In the genomic region with DNA sequence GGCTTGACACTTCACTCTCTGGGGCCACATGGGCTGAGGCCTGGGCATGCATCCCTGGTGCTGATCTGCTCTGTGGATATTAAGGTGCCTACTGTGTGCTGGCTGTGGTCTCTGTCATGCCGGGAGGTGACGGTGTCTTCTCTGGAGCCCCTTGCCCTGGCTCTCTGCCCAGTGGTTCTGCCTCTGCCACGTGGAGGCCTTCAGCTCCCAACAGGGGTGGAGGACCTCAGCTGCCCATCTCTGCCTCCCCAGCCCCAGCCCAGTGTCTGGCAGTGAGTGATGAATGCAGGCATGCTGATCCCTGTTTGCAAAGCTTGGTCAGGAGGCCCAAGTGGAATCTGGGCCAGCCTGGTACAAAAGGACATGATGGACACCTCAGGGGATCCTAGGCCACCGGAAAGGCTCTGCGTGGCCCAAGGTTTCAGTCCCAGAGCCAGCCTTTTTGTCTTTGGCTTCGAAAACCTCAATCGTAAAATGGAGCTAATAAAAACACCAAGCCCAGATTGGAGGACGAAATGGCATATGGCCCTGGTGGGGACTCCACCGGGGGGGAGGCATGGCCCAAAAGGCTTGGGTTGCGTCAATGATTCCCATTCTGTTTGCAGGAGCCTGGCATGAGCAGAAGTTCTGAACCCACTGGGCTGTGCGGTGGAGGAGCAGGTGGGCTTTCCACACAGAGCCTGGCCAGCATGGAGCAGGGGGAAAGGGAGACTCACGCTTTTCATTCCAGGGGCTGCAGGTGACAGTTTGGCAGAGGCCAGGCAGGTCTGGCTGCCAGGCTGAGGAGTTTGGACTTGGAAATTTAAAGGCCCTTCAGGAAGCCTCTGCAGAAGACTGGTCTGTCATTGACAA, we compare ENCODE assay signal across 19 cellular contexts. TPM values are rescaled to one million over a fixed set of nuclear protein-coding genes. Genes with fewer than 3 reads are reported as not detected.
DNase-seq lines count a peak whose midpoint lies in the region; ATAC-seq, FAIRE-seq and TF ChIP-seq lines count a peak whose summit lies in the region.
"Had no signal": no experiment of that assay in that cellular context is flagged by ENCODE, and none has a peak within 500 bp of the region (broad histone marks: within the 10 kb centered on the region; RNA-seq: fewer than 3 reads in every experiment).

No MANE protein-coding gene starts in this region.

- POLR2A ChIA-PET in SK-N-SH (lab: Yijun Ruan, JAX) (no interaction called here), K562 (lab: Yijun Ruan, JAX) (interaction anchor here (0.9 to 1.5 kb wide), 2 partner anchors 9 to 11 kb away, joined by 3 read pairs; no protein-coding TSS in a partner anchor)

- DNase-seq in SK-N-SH (peak; percentile 12), K562 (ENCODE audit: extremely low read depth in 1 of 4, low spot score in 3 of 4) (no peak), NCI-H69 (lab: John Stamatoyannopoulos, UW) (no peak), ACHN (no peak)
- no peak for DNase-seq in CD4-positive, CD25-positive, alpha-beta regulatory T cell
- DNase-seq: 8988T; CD4-positive, alpha-beta memory T cell; lower lobe of right lung; NCI-H1694; PC-3; stimulated activated CD4-positive, alpha-beta T cell treated with anti-CD3 and anti-CD28 coated beads, Interleukin-1b, Interleukin-23, amount 100 ng/mL, for 48 hours; SW 1271 had no signal

- no peaks in the 10 kb centered on the region for H3F3A ChIP-seq in SK-N-SH (replicated peaks; ENCODE audit: insufficient read depth)

- H3K4me3 ChIP-seq in SK-N-SH (ENCODE audit: low read depth in 2 of 2, low read length in 1 of 2) (no peak overlapping the region), K562 (no peak overlapping the region), neutrophil (ENCODE audit: low read depth in 1 of 2, low read length in 1 of 2) (no peak overlapping the region)
- H3K4me3 ChIP-seq in CD4-positive, CD25-positive, alpha-beta regulatory T cell (ENCODE audit: low read depth, low read length), result no peak overlapping the region
- H3K4me3 ChIP-seq: gastroesophageal sphincter, GM23338, lower lobe of right lung, right lobe of liver had no signal

- TF ChIP-seq CTCF in SK-N-SH (IDR thresholded peaks at IDR 0.05) (no peak), K562 (IDR thresholded peaks at IDR 0.05 in 2 of 3, conservative IDR thresholded peaks at IDR 0.05 in 1 of 3; ENCODE audit: insufficient read depth in 2 of 3, low read depth in 1 of 3, low read length in 3 of 3) (no peak), neutrophil (IDR thresholded peaks at IDR 0.05) (no peak)

- no peaks in the 10 kb centered on the region for H3K36me3 Mint-ChIP-seq in CD4-positive, CD25-positive, alpha-beta regulatory T cell
- H3K36me3 Mint-ChIP-seq: CD4-positive, alpha-beta memory T cell had no signal

- H3K4me1 ChIP-seq in SK-N-SH (ENCODE audit: control insufficient read depth in 1 of 2, insufficient read depth in 2 of 2, low read depth in 1 of 2, low read length in 1 of 2) (peaks cover 0 to 19% of the 10 kb centered on the region in 2 experiments; a peak in 1 of 4 replicates), K562 (replicated peaks in 1 of 2; ENCODE audit: control insufficient read depth in 2 of 2, insufficient read depth in 2 of 2, low read length in 2 of 2) (peaks cover 0 to 7% of the 10 kb centered on the region in 2 experiments; a peak in 1 of 5 replicates), neutrophil (ENCODE audit: control insufficient read depth in 1 of 2, insufficient read depth in 1 of 2, low read depth in 1 of 2, low read length in 1 of 2) (peaks cover 77 to 83% of the 10 kb centered on the region in 2 experiments)
- peaks cover 56% of the 10 kb centered on the region for H3K4me1 ChIP-seq in CD4-positive, CD25-positive, alpha-beta regulatory T cell (ENCODE audit: control insufficient read depth, insufficient read depth, low read length, poor library complexity, severe bottlenecking)
- H3K4me1 ChIP-seq: gastroesophageal sphincter, right lobe of liver had no signal

- CTCF ChIA-PET in SK-N-SH (lab: Yijun Ruan, JAX) (interaction anchor here (0.6 to 2.3 kb wide), 2 partner anchors 30 to 57 kb away, joined by 3 to 7 read pairs; no protein-coding TSS in a partner anchor), K562 (lab: Yijun Ruan, JAX; ENCODE audit: low intra/inter-chr PET ratio) (no interaction called here)

- peak overlapping the region; percentile 9 to 65 (median 56) for H3K27ac Mint-ChIP-seq in CD4-positive, CD25-positive, alpha-beta regulatory T cell
- H3K27ac Mint-ChIP-seq: GM23338 had no signal

- no peaks in the 10 kb centered on the region for H3K9me3 ChIP-seq in SK-N-SH
- H3K9me3 ChIP-seq in CD4-positive, CD25-positive, alpha-beta regulatory T cell (ENCODE audit: control insufficient read depth in 2 of 2, low read length in 2 of 2), result no peaks in the 10 kb centered on the region
- H3K9me3 ChIP-seq in K562 (replicated peaks; ENCODE audit: control insufficient read depth, insufficient read depth, low read depth, low read length), result no peaks in the 10 kb centered on the region
- H3K9me3 ChIP-seq in neutrophil, result no peaks in the 10 kb centered on the region
- H3K9me3 ChIP-seq: gastroesophageal sphincter, lower lobe of right lung, right lobe of liver had no signal

- H3K4me2 ChIP-seq in SK-N-SH (no peak overlapping the region), K562 (ENCODE audit: insufficient read depth, low read length) (no peak overlapping the region)
- H3K4me2 ChIP-seq: GM23338 had no signal

- no peak overlapping the region for H3K4me3 Mint-ChIP-seq in CD4-positive, CD25-positive, alpha-beta regulatory T cell
- H3K4me3 Mint-ChIP-seq: CD4-positive, alpha-beta memory T cell; GM23338; nephron had no signal

- no TSS peak for BruUV-seq in K562 (replicated peaks; lab: Mats Ljungman, UMichigan)

- H3K27me3 ChIP-seq in SK-N-SH (ENCODE audit: insufficient read depth), result no peaks in the 10 kb centered on the region
- H3K27me3 ChIP-seq in CD4-positive, CD25-positive, alpha-beta regulatory T cell (ENCODE audit: control insufficient read depth, insufficient read depth, low read length), result no peaks in the 10 kb centered on the region
- H3K27me3 ChIP-seq in K562 (ENCODE audit: control insufficient read depth in 2 of 2, insufficient read depth in 2 of 2, low read length in 2 of 2), result peaks cover 0 to 35% of the 10 kb centered on the region in 2 experiments; a peak in 2 of 5 replicates
- no peaks in the 10 kb centered on the region for H3K27me3 ChIP-seq in neutrophil
- H3K27me3 ChIP-seq: gastroesophageal sphincter, right lobe of liver had no signal

- H3K9ac ChIP-seq in SK-N-SH, result no peak overlapping the region
- H3K9ac ChIP-seq in K562 (ENCODE audit: insufficient read depth in 1 of 2, low read depth in 2 of 2, low read length in 2 of 2), result no peak overlapping the region

- no peaks in the 10 kb centered on the region for H3K9me1 ChIP-seq in K562 (ENCODE audit: control insufficient read depth, insufficient read depth, low read length)

- H3K27me3 Mint-ChIP-seq in CD4-positive, CD25-positive, alpha-beta regulatory T cell, result no peaks in the 10 kb centered on the region
- H3K27me3 Mint-ChIP-seq: CD4-positive, alpha-beta memory T cell had no signal

- peaks cover 3 to 76% (median 41%) of the 10 kb centered on the region in 4 donors for H3K4me1 Mint-ChIP-seq in CD4-positive, CD25-positive, alpha-beta regulatory T cell

- H2AFZ ChIP-seq in SK-N-SH (ENCODE audit: low read depth), result no peak overlapping the region
- H2AFZ ChIP-seq in K562 (ENCODE audit: low read depth, low read length), result no peak overlapping the region

- no peaks in the 10 kb centered on the region for H3K9me2 ChIP-seq in SK-N-SH

- no peak for TF ChIP-seq RAD21 in SK-N-SH (IDR thresholded peaks at IDR 0.05; ENCODE audit: low read length)
- no peak for TF ChIP-seq RAD21 in K562 (CRISPR knock-in tag; conservative IDR thresholded peaks at IDR 0.05 in 1 of 2, IDR thresholded peaks at IDR 0.05 in 1 of 2)

- in situ Hi-C loops in K562 (cut with MboI) (no loop called here), ACHN (cut with HindIII; ENCODE audit: low pct_ligation_motif_present, low pct_unique_long_range_greater_than_20kb, low sequenced_read_pairs) (no loop called here)

- no peak for FAIRE-seq in K562 (lab: Jason Lieb, UNC)

- H3K27ac ChIP-seq in SK-N-SH (ENCODE audit: low read depth in 2 of 2, low read length in 1 of 2) (no peak overlapping the region), K562 (ENCODE audit: extremely low read depth, low read depth, low read length) (no peak overlapping the region), neutrophil (peak overlapping the region; percentile 100)
- H3K27ac ChIP-seq in CD4-positive, CD25-positive, alpha-beta regulatory T cell (ENCODE audit: insufficient read depth, low read length, poor library complexity, severe bottlenecking), result no peak overlapping the region
- H3K27ac ChIP-seq: gastroesophageal sphincter, right lobe of liver had no signal

- no peaks in the 10 kb centered on the region for H3K36me3 ChIP-seq in SK-N-SH (replicated peaks in 1 of 2; ENCODE audit: control insufficient read depth in 1 of 2, insufficient read depth in 2 of 2, low read length in 1 of 2)
- H3K36me3 ChIP-seq in CD4-positive, CD25-positive, alpha-beta regulatory T cell (ENCODE audit: control insufficient read depth, insufficient read depth, low read length), result no peaks in the 10 kb centered on the region
- H3K36me3 ChIP-seq in K562 (ENCODE audit: control insufficient read depth, insufficient read depth, low read length), result no peaks in the 10 kb centered on the region
- H3K36me3 ChIP-seq in neutrophil, result no peaks in the 10 kb centered on the region
- H3K36me3 ChIP-seq: gastroesophageal sphincter, lower lobe of right lung, right lobe of liver had no signal

- 77% methylated on average over 9 of the region's 12 CpGs for WGBS in SK-N-SH (ENCODE audit: low lambda C conversion rate)
- WGBS in K562 (ENCODE audit: insufficient coverage, low coverage, missing lambda C conversion rate), result 20% methylated on average over 12 of the region's 12 CpGs

- H4K20me1 ChIP-seq in SK-N-SH (ENCODE audit: insufficient read depth) (no peaks in the 10 kb centered on the region), K562 (replicated peaks; ENCODE audit: control insufficient read depth, insufficient read depth, low read length) (no peaks in the 10 kb centered on the region)

- no peaks in the 10 kb centered on the region for H3K79me2 ChIP-seq in SK-N-SH (ENCODE audit: insufficient read depth)
- H3K79me2 ChIP-seq in K562 (ENCODE audit: control insufficient read depth, insufficient read depth, low read length), result no peaks in the 10 kb centered on the region

- TF ChIP-seq EP300 in SK-N-SH (IDR thresholded peaks at IDR 0.05; ENCODE audit: borderline replicate concordance in 1 of 2, low read depth in 1 of 2, low read length in 1 of 2) (no peak), K562 (IDR thresholded peaks at IDR 0.05; ENCODE audit: low read length) (no peak)

- H3K9me3 Mint-ChIP-seq in CD4-positive, CD25-positive, alpha-beta regulatory T cell, result peaks cover 0 to 1% (median 0%) of the 10 kb centered on the region in 7 donors
- H3K9me3 Mint-ChIP-seq: GM23338, nephron had no signal

- no peak for ATAC-seq in SK-N-SH treated with all-trans-retinoic acid at 6 μM for 48 hours
- no peak for ATAC-seq in CD4-positive, CD25-positive, alpha-beta regulatory T cell (ENCODE audit: low read depth in 2 of 2)
- no peak for ATAC-seq in K562
- ATAC-seq in GM18502 (IDR thresholded peaks at IDR 0.05; ENCODE audit: poor library complexity, unreplicated experiment), result no peak
- ATAC-seq: gastroesophageal sphincter, PC-3 had no signal

- intact Hi-C loops in K562 (cut with micrococcal nuclease), result no loop called here

- TF ChIP-seq POLR2A in K562 (conservative IDR thresholded peaks at IDR 0.05), result no peak

RNA-seq across cellular contexts. Expression of a gene that starts 54.7 kb away (rescaled TPM):
- polyA plus RNA-seq in SK-N-SH (2012; rRNA removed), result 7.1 and 8.6 TPM in 2 replicates
- 9.4 and 11.1 TPM in 2 replicates for polyA plus RNA-seq in SK-N-SH (2012; cell fraction: cytosol; rRNA removed)
- polyA plus RNA-seq in SK-N-SH (2012; cell fraction: nucleus; rRNA removed), result 7.4 and 9.3 TPM in 2 replicates
- total RNA-seq in CD4-positive, CD25-positive, alpha-beta regulatory T cell, result 227 TPM
- polyA plus RNA-seq in CD4-positive, CD25-positive, alpha-beta regulatory T cell, result 10 to 100 TPM; 36.3 to 52.1 (median 47.7) TPM
- 3.0 and 4.1 TPM in 2 replicates for total RNA-seq in K562 (2011; cell fraction: chromatin; rRNA removed; ENCODE audit: low replicate concordance)
- 3.0 and 4.2 TPM in 2 replicates for total RNA-seq in K562 (2011; cell fraction: nucleolus; rRNA removed)
- total RNA-seq in K562 (2011; cell fraction: nucleoplasm; rRNA removed), result 6.4 and 7.3 TPM in 2 replicates
- 6.4 and 6.5 TPM in 2 replicates for total RNA-seq in K562 (2014; rRNA removed)
- total RNA-seq in K562 (2014; rRNA removed; fragmentation: Illumina TruSeq; extraction: Trizol), result 8.1 and 9.6 TPM in 2 replicates
- total RNA-seq in K562 (2015; rRNA removed; fragmentation: Illumina TruSeq; extraction: Trizol), result 4.5 and 6.1 TPM in 2 replicates
- 10.5 and 13.6 TPM in 2 replicates for total RNA-seq in K562 (2021)
- polyA plus RNA-seq in K562 (2011; rRNA removed), result 4.1 and 4.8 TPM in 2 replicates
- 2.1 and 2.7 TPM in 2 replicates for polyA plus RNA-seq in K562 (2011; cell fraction: cytosol; rRNA removed)
- 1.3 and 2.2 TPM in 2 replicates for polyA plus RNA-seq in K562 (2011; cell fraction: nucleus; rRNA removed)
- 6.4 and 7.3 TPM in 2 replicates for polyA plus RNA-seq in K562 (2012)
- 5.9 TPM in 2 replicates for polyA plus RNA-seq in K562 (2014; fragmentation: Illumina TruSeq; extraction: Trizol)
- polyA plus RNA-seq in K562 (2014; fragmentation: Nextera tagmentation; extraction: Ambion mirVana), result 1 to 10 TPM; 1.8 to 2.2 TPM
- polyA plus RNA-seq in K562 (2014; rRNA removed), result 3.0 and 3.3 TPM in 2 replicates
- 4.6 and 5.4 TPM in 2 replicates for polyA minus RNA-seq in K562 (2011; rRNA and poly(A)+ RNA removed)
- 3.5 and 4.4 TPM in 2 replicates for polyA minus RNA-seq in K562 (2011; cell fraction: cytosol; rRNA and poly(A)+ RNA removed)
- 1.00 and 1.3 TPM in 2 replicates for polyA minus RNA-seq in K562 (2011; cell fraction: nucleus; rRNA and poly(A)+ RNA removed)
